Comparison of ENCODE assay signal across 2 cellular contexts in the genomic region with DNA sequence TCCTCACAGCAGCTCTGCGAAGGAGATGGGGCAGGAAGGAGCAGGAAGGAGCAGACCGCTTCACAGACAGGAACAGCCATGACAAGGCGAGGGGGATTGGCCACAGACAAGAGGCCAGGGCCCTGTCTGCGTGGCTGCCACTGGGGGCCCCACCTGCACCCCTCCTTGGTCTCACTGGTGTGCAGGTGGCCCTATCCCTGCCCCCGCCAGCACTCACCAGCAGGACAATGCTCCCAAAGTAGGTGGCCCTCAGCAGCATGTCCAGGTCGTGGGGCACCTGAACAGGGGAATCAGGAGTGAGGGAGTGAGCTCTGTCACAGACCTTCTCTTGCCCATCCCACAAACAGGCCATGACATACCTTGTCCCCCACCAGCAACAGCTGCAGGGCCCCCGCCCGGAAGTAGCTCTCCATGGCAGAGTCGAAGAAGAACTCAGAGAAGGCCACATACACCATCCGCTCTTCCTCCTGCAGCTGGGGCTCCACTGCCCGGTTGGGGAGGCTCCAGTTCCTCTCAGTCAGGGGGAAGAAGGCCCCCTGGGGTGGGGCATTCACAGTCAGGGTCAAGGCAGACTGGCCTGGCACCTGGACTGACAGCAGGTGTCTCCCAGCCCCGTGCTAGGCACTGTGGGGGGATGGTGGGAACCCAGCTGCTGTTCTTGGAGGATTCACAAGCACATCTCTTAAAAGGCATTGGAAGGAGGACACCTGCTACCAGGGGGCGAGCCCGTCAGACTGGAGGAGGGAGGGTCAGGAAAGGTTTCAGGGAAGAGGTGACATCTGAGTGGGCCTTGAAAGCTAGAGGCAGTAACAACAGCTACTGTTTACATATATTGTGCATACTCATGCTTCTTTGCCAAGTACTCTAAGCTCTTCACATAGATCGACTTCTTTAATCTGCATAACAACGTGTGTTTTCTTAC.
A peak's percentile ranks its signal among the peaks of the same experiment; 100 is the strongest.
TF ChIP-seq lines count a peak whose summit lies in the region.

No MANE protein-coding gene starts in this region.

TF ChIP-seq in HCT116, 20 proteins besides CTCF, POLR2A, EP300 and RAD21:
- TF ChIP-seq POLR2AphosphoS5 (IDR thresholded peaks at IDR 0.05; ENCODE audit: low read depth, low read length), result no peak
- no peak for TF ChIP-seq SRF (IDR thresholded peaks at IDR 0.05; ENCODE audit: low read depth)
- TF ChIP-seq, protein P1, sequence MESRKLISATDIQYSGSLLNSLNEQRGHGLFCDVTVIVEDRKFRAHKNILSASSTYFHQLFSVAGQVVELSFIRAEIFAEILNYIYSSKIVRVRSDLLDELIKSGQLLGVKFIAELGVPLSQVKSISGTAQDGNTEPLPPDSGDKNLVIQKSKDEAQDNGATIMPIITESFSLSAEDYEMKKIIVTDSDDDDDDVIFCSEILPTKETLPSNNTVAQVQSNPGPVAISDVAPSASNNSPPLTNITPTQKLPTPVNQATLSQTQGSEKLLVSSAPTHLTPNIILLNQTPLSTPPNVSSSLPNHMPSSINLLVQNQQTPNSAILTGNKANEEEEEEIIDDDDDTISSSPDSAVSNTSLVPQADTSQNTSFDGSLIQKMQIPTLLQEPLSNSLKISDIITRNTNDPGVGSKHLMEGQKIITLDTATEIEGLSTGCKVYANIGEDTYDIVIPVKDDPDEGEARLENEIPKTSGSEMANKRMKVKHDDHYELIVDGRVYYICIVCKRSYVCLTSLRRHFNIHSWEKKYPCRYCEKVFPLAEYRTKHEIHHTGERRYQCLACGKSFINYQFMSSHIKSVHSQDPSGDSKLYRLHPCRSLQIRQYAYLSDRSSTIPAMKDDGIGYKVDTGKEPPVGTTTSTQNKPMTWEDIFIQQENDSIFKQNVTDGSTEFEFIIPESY (IDR thresholded peaks at IDR 0.05; ENCODE audit: extremely low read depth, insufficient replicate concordance, low read length), result no peak
- no peak for TF ChIP-seq ZNF274 (IDR thresholded peaks at IDR 0.05; ENCODE audit: low read depth, low read length)

TF ChIP-seq in HepG2, 621 proteins besides CTCF, POLR2A, EP300 and RAD21 (continues in another document):
- TF ChIP-seq IKZF4 (CRISPR knock-in tag; IDR thresholded peaks at IDR 0.05; ENCODE audit: borderline replicate concordance, low read depth, not compliant biosample characterization) (no peak), ZNF589 (CRISPR knock-in tag; conservative IDR thresholded peaks at IDR 0.05) (no peak), HNF4G (IDR thresholded peaks at IDR 0.05; ENCODE audit: borderline replicate concordance, low read depth, low read length) (no peak), HNF4G (CRISPR knock-in tag; IDR thresholded peaks at IDR 0.05; ENCODE audit: borderline replicate concordance, low read depth) (no peak), U2AF2 (IDR thresholded peaks at IDR 0.05; ENCODE audit: low read depth, low read length) (no peak), HIVEP1 (CRISPR knock-in tag; IDR thresholded peaks at IDR 0.05) (0 out of 2 replicates have a peak, but pooled peaks have one; percentile 52), ZNF350 (CRISPR knock-in tag; IDR thresholded peaks at IDR 0.05; ENCODE audit: borderline replicate concordance, low read depth) (peak; percentile 53; the same call in 1 of the 2 replicates), ZNF282 (IDR thresholded peaks at IDR 0.05; ENCODE audit: partially characterized antibody) (no peak), ZNF572 (CRISPR knock-in tag; IDR thresholded peaks at IDR 0.05) (no peak), ZBTB7A (CRISPR knock-in tag; IDR thresholded peaks at IDR 0.05) (peak; percentile 57; the same call in 1 of the 2 replicates), SCMH1 (CRISPR knock-in tag; IDR thresholded peaks at IDR 0.05; ENCODE audit: borderline replicate concordance) (no peak), ZNF776 (CRISPR knock-in tag; IDR thresholded peaks at IDR 0.05) (0 out of 2 replicates have a peak, but pooled peaks have one; percentile 64), NFKB2 (CRISPR knock-in tag; IDR thresholded peaks at IDR 0.05; ENCODE audit: borderline replicate concordance) (no peak), GFI1 (CRISPR knock-in tag; IDR thresholded peaks at IDR 0.05; ENCODE audit: borderline replicate concordance) (0 out of 2 replicates have a peak, but pooled peaks have one; percentile 6), AGO2 (optimal IDR thresholded peaks at IDR 0.05; ENCODE audit: low read depth, low read length) (peak; percentile 69), ZNF772 (CRISPR knock-in tag; IDR thresholded peaks at IDR 0.05) (no peak), SALL1 (CRISPR knock-in tag; IDR thresholded peaks at IDR 0.05) (no peak), AGO1 (IDR thresholded peaks at IDR 0.05; ENCODE audit: low read depth, low read length, poor library complexity, severe bottlenecking) (peak; percentile 29), ZNF225 (CRISPR knock-in tag; IDR thresholded peaks at IDR 0.05) (peak; percentile 24; the same call in 1 of the 2 replicates), ZNF607 (CRISPR knock-in tag; IDR thresholded peaks at IDR 0.05; ENCODE audit: borderline replicate concordance) (0 out of 2 replicates have a peak, but pooled peaks have one; percentile 67), RFXANK (CRISPR knock-in tag; IDR thresholded peaks at IDR 0.05) (no peak), SRY (CRISPR knock-in tag; IDR thresholded peaks at IDR 0.05) (0 out of 2 replicates have a peak, but pooled peaks have one; percentile 13), NR2F2 (IDR thresholded peaks at IDR 0.05; ENCODE audit: borderline replicate concordance, low read depth) (no peak), SNRNP70 (IDR thresholded peaks at IDR 0.05; ENCODE audit: low read depth, low read length) (no peak), ZKSCAN8 (CRISPR knock-in tag; IDR thresholded peaks at IDR 0.05; ENCODE audit: borderline replicate concordance) (no peak)
- TF ChIP-seq, protein P2, sequence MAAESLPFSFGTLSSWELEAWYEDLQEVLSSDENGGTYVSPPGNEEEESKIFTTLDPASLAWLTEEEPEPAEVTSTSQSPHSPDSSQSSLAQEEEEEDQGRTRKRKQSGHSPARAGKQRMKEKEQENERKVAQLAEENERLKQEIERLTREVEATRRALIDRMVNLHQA (CRISPR knock-in tag; IDR thresholded peaks at IDR 0.05), result no peak
- TF ChIP-seq, protein P3, sequence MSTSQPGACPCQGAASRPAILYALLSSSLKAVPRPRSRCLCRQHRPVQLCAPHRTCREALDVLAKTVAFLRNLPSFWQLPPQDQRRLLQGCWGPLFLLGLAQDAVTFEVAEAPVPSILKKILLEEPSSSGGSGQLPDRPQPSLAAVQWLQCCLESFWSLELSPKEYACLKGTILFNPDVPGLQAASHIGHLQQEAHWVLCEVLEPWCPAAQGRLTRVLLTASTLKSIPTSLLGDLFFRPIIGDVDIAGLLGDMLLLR (CRISPR knock-in tag; IDR thresholded peaks at IDR 0.05), result 0 out of 2 replicates have a peak, but pooled peaks have one; percentile 60
- TF ChIP-seq, protein P4, sequence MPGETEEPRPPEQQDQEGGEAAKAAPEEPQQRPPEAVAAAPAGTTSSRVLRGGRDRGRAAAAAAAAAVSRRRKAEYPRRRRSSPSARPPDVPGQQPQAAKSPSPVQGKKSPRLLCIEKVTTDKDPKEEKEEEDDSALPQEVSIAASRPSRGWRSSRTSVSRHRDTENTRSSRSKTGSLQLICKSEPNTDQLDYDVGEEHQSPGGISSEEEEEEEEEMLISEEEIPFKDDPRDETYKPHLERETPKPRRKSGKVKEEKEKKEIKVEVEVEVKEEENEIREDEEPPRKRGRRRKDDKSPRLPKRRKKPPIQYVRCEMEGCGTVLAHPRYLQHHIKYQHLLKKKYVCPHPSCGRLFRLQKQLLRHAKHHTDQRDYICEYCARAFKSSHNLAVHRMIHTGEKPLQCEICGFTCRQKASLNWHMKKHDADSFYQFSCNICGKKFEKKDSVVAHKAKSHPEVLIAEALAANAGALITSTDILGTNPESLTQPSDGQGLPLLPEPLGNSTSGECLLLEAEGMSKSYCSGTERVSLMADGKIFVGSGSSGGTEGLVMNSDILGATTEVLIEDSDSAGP (CRISPR knock-in tag; IDR thresholded peaks at IDR 0.05; ENCODE audit: borderline replicate concordance), result peak; percentile 49; the same call in 1 of the 2 replicates
- TF ChIP-seq, protein P5, sequence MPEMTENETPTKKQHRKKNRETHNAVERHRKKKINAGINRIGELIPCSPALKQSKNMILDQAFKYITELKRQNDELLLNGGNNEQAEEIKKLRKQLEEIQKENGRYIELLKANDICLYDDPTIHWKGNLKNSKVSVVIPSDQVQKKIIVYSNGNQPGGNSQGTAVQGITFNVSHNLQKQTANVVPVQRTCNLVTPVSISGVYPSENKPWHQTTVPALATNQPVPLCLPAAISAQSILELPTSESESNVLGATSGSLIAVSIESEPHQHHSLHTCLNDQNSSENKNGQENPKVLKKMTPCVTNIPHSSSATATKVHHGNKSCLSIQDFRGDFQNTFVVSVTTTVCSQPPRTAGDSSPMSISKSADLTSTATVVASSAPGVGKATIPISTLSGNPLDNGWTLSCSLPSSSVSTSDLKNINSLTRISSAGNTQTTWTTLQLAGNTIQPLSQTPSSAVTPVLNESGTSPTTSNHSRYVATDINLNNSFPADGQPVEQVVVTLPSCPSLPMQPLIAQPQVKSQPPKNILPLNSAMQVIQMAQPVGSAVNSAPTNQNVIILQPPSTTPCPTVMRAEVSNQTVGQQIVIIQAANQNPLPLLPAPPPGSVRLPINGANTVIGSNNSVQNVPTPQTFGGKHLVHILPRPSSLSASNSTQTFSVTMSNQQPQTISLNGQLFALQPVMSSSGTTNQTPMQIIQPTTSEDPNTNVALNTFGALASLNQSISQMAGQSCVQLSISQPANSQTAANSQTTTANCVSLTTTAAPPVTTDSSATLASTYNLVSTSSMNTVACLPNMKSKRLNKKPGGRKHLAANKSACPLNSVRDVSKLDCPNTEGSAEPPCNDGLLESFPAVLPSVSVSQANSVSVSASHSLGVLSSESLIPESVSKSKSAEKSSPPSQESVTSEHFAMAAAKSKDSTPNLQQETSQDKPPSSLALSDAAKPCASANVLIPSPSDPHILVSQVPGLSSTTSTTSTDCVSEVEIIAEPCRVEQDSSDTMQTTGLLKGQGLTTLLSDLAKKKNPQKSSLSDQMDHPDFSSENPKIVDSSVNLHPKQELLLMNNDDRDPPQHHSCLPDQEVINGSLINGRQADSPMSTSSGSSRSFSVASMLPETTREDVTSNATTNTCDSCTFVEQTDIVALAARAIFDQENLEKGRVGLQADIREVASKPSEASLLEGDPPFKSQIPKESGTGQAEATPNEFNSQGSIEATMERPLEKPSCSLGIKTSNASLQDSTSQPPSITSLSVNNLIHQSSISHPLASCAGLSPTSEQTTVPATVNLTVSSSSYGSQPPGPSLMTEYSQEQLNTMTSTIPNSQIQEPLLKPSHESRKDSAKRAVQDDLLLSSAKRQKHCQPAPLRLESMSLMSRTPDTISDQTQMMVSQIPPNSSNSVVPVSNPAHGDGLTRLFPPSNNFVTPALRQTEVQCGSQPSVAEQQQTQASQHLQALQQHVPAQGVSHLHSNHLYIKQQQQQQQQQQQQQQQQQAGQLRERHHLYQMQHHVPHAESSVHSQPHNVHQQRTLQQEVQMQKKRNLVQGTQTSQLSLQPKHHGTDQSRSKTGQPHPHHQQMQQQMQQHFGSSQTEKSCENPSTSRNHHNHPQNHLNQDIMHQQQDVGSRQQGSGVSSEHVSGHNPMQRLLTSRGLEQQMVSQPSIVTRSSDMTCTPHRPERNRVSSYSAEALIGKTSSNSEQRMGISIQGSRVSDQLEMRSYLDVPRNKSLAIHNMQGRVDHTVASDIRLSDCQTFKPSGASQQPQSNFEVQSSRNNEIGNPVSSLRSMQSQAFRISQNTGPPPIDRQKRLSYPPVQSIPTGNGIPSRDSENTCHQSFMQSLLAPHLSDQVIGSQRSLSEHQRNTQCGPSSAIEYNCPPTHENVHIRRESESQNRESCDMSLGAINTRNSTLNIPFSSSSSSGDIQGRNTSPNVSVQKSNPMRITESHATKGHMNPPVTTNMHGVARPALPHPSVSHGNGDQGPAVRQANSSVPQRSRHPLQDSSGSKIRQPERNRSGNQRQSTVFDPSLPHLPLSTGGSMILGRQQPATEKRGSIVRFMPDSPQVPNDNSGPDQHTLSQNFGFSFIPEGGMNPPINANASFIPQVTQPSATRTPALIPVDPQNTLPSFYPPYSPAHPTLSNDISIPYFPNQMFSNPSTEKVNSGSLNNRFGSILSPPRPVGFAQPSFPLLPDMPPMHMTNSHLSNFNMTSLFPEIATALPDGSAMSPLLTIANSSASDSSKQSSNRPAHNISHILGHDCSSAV (CRISPR knock-in tag; IDR thresholded peaks at IDR 0.05; ENCODE audit: borderline replicate concordance), result no peak
- TF ChIP-seq, protein P6, sequence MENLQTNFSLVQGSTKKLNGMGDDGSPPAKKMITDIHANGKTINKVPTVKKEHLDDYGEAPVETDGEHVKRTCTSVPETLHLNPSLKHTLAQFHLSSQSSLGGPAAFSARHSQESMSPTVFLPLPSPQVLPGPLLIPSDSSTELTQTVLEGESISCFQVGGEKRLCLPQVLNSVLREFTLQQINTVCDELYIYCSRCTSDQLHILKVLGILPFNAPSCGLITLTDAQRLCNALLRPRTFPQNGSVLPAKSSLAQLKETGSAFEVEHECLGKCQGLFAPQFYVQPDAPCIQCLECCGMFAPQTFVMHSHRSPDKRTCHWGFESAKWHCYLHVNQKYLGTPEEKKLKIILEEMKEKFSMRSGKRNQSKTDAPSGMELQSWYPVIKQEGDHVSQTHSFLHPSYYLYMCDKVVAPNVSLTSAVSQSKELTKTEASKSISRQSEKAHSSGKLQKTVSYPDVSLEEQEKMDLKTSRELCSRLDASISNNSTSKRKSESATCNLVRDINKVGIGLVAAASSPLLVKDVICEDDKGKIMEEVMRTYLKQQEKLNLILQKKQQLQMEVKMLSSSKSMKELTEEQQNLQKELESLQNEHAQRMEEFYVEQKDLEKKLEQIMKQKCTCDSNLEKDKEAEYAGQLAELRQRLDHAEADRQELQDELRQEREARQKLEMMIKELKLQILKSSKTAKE (CRISPR knock-in tag; IDR thresholded peaks at IDR 0.05; ENCODE audit: borderline replicate concordance), result 0 out of 2 replicates have a peak, but pooled peaks have one; percentile 3
- TF ChIP-seq, protein P7, sequence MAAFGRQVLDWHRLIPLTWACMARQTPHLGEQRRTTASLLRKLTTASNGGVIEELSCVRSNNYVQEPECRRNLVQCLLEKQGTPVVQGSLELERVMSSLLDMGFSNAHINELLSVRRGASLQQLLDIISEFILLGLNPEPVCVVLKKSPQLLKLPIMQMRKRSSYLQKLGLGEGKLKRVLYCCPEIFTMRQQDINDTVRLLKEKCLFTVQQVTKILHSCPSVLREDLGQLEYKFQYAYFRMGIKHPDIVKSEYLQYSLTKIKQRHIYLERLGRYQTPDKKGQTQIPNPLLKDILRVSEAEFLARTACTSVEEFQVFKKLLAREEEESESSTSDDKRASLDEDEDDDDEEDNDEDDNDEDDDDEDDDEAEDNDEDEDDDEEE (CRISPR knock-in tag; IDR thresholded peaks at IDR 0.05), result no peak
- TF ChIP-seq, protein P8, sequence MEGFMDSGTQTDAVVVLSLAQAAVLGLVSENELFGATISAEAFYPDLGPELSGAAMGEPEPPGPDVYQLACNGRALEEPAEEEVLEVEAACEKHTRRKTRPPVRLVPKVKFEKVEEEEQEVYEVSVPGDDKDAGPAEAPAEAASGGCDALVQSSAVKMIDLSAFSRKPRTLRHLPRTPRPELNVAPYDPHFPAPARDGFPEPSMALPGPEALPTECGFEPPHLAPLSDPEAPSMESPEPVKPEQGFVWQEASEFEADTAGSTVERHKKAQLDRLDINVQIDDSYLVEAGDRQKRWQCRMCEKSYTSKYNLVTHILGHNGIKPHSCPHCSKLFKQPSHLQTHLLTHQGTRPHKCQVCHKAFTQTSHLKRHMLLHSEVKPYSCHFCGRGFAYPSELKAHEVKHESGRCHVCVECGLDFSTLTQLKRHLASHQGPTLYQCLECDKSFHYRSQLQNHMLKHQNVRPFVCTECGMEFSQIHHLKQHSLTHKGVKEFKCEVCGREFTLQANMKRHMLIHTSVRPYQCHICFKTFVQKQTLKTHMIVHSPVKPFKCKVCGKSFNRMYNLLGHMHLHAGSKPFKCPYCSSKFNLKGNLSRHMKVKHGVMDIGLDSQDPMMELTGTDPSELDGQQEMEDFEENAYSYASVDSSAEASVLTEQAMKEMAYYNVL (CRISPR knock-in tag; IDR thresholded peaks at IDR 0.05; ENCODE audit: borderline replicate concordance), result 0 out of 2 replicates have a peak, but pooled peaks have one; percentile 18
- TF ChIP-seq, protein P9, sequence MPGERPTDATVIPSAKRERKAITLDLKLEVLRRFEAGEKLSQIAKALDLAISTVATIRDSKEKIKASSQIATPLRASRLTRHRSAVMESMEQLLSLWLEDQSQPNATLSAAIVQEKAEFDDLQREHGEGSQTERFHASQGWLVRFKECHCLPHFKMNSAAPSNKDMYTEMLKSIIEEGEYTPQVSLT (CRISPR knock-in tag; IDR thresholded peaks at IDR 0.05; ENCODE audit: borderline replicate concordance, low read depth), result no peak
